Comparison of ENCODE assay signal across 29 cellular contexts in the genomic region with DNA sequence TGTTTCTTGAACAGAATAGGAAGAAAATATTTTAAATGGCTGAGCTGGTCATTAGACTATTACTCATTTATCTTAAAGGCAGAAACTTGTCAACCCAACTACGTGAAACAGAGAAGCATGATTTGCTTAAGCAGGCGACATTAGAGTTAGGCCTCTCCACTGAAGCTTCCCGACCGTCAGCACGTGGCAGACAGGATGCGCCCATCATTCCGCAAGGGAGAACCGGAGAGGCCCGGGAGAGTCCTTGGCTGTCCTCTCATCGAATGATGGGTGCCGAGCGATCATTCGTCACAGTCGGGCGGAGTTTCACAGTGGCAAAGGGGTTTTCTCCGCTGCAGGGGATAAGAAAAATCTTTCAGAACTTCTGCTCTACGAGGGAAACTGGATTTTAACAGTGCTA.
"Had no signal": no experiment of that assay in that cellular context is flagged by ENCODE, and none has a peak within 500 bp of the region (broad histone marks: within the 10 kb centered on the region; RNA-seq: fewer than 3 reads in every experiment).

No MANE protein-coding gene starts in this region.

- H3K27ac ChIP-seq: ascending aorta, SK-N-MC had no signal

- FAIRE-seq: RCC 7860, TTC549 had no signal

- DNase-seq: activated CD4-positive, alpha-beta T cell treated with anti-CD3 and anti-CD28 coated beads for 36 hours; activated CD4-positive, alpha-beta T cell treated with anti-CD3 and anti-CD28 coated beads, Interleukin-2, amount 10 ng/mL, durations not matched to agents 7 days and 5 days; activated CD4-positive, alpha-beta T cell treated with anti-CD3 and anti-CD28 coated beads, Interleukin-2, amount 50 U/mL, for 48 hours; activated CD8-positive, alpha-beta T cell treated with anti-CD3 and anti-CD28 coated beads, Interleukin-2, amount 10 ng/mL, durations not matched to agents 7 days and 5 days; activated gamma-delta T cell; activated naive CD4-positive, alpha-beta T cell treated with Interleukin-2 at 50 U/mL for 16 hours; activated naive CD8-positive, alpha-beta T cell treated with anti-CD3 and anti-CD28 coated beads, Interleukin-2, amount 10 ng/mL, durations not matched to agents 7 days and 5 days; activated T-cell treated with anti-CD3 and anti-CD28 coated beads, Interleukin-2, amount 50 U/mL, for 24 hours; amygdala; NCI-H1092 treated with DMSO at 0.1 percent for 48 hours; NCI-H1417; NCI-H146; NCI-H187; NCI-H2029 treated with DMSO at 0.1 percent for 48 hours; NCI-H2107; NCI-H2171; NCI-H510A; NCI-H526; NCI-H748 treated with DMSO at 0.1 percent for 48 hours; NK-92 treated with Interleukin-12 subunit alpha and Interleukin-12 subunit beta, amount 100 ng/mL, for 24 hours; PC-3; Right ventricle myocardium superior; T1000 had no signal

- H3K4me3 ChIP-seq: ascending aorta, SK-N-MC had no signal

- ATAC-seq: activated CD4-positive, alpha-beta T cell treated with anti-CD3 and anti-CD28 coated beads for 36 hours; activated CD4-positive, CD25-positive, alpha-beta regulatory T cell treated with anti-CD3 and anti-CD28 coated beads, Interleukin-2, amount 50 U/mL, for 24 hours; activated CD8-positive, alpha-beta T cell treated with anti-CD3 and anti-CD28 coated beads, Interleukin-2, amount 10 ng/mL, durations not matched to agents 7 days and 5 days; PC-3; WTC11 had no signal

- H3K27me3 ChIP-seq: ascending aorta had no signal
